8 cellular contexts compared by ENCODE assay signal in genomic region chr19:7874080-7874856, GRCh38. TPM values are rescaled to one million over a fixed set of nuclear protein-coding genes. Genes with fewer than 3 reads are reported as not detected.
DNase-seq lines count a peak whose midpoint lies in the region; ATAC-seq and TF ChIP-seq lines count a peak whose summit lies in the region.

Gene PRR36, minus strand, starts transcription at chr19:7874390. Its CDS starts 701 bp downstream, at chr19:7873689.

- TF ChIP-seq CTCF in breast epithelium (IDR thresholded peaks at IDR 0.05) (no peak), mesothelial cell of epicardium (IDR thresholded peaks at IDR 0.05; ENCODE audit: unreplicated experiment) (no peak)

- H3K4me3 ChIP-seq in breast epithelium: peak within 1 kb of the TSS in 2 of 3 donors; percentile 56 to 76

- H3K36me3 ChIP-seq in breast epithelium: no peaks in the 10 kb centered on the region

- no peak for TF ChIP-seq POLR2A in breast epithelium (IDR thresholded peaks at IDR 0.05)

- no peaks in the 10 kb centered on the region for H3K9me3 Mint-ChIP-seq in mesothelial cell of epicardium

- peaks cover 31% of the 10 kb centered on the region for H3K4me1 Mint-ChIP-seq in mesothelial cell of epicardium

- peaks cover 0 to 8% of the 10 kb centered on the region in 2 donors for H3K4me1 ChIP-seq in breast epithelium

- peaks cover 37% of the 10 kb centered on the region for H3K27me3 Mint-ChIP-seq in mesothelial cell of epicardium (ENCODE audit: low read depth)

- no peak for ATAC-seq in HG02938 (IDR thresholded peaks at IDR 0.05; ENCODE audit: unreplicated experiment)
- no peak for ATAC-seq in GM18873 (IDR thresholded peaks at IDR 0.05; ENCODE audit: low FRiP score, unreplicated experiment)

- H3K27ac ChIP-seq in breast epithelium: peak within 1 kb of the TSS; percentile 58 to 70

- peak; percentile 21 for DNase-seq in activated naive CD4-positive, alpha-beta T cell treated with Interleukin-2 at 50 U/mL for 16 hours
- no peak for DNase-seq in activated naive CD4-positive, alpha-beta T cell (lab: John Stamatoyannopoulos, UW)
- DNase-seq in NCI-H446 treated with DMSO at 0.1 percent for 48 hours (lab: John Stamatoyannopoulos, UW) (peak; percentile 57), breast epithelium (ENCODE audit: low spot score in 2 of 2) (peak; percentile 66 to 72), mesothelial cell of epicardium (ENCODE audit: low spot score in 2 of 2, unreplicated experiment in 2 of 2) (peak in 1 of 2 experiments; percentile 83)
- DNase-seq in stimulated activated naive CD4-positive, alpha-beta T cell treated with Interleukin-2 at 50 U/mL for 16 hours (lab: John Stamatoyannopoulos, UW): no peak

- intact Hi-C loops in breast epithelium (cut with DNase I; ENCODE audit: low total_unique reads): no loop called here

- H3K36me3 Mint-ChIP-seq in mesothelial cell of epicardium: no peaks in the 10 kb centered on the region

- H3K4me3 Mint-ChIP-seq in mesothelial cell of epicardium: peak within 1 kb of the TSS; percentile 85

- no peaks in the 10 kb centered on the region for H3K9me3 ChIP-seq in breast epithelium

- H3K27ac Mint-ChIP-seq in mesothelial cell of epicardium: peak within 1 kb of the TSS; percentile 81

- H3K27me3 ChIP-seq in breast epithelium: peaks cover 5 to 20% of the 10 kb centered on the region in 2 donors

RNA-seq across cellular contexts. Expression of gene PRR36, which starts in this region (rescaled TPM):
- total RNA-seq in breast epithelium: 1 to 10 TPM in 1 of 3 donors, under 1 TPM in 1, not detected in 1; 0.59 to 2.0 TPM
- 23.4 to 25.1 TPM (median 24.0 TPM) in 3 replicates for total RNA-seq in mesothelial cell of epicardium

Comparison
In these comparisons a context has a peak if more than half of its experiments do, and no peak if none do; other contexts are left out.
1. DNase-seq: peak in activated naive CD4-positive, alpha-beta T cell treated with Interleukin-2 at 50 U/mL for 16 hours (single experiment), NCI-H446 treated with DMSO at 0.1 percent for 48 hours (single experiment) and breast epithelium (2 of 2); none in activated naive CD4-positive, alpha-beta T cell (0 of 4) and stimulated activated naive CD4-positive, alpha-beta T cell treated with Interleukin-2 at 50 U/mL for 16 hours (single experiment).